In genomic region chr1:183087001-183087400, GRCh38 we compare ENCODE assay signal across 14 cellular contexts.
"Had no signal": no experiment of that assay in that cellular context is flagged by ENCODE, and none has a peak within 500 bp of the region (broad histone marks: within the 10 kb centered on the region; RNA-seq: fewer than 3 reads in every experiment).

No MANE protein-coding gene starts in this region.

- H3K9me3 ChIP-seq: left ventricle myocardium inferior, pancreas, sigmoid colon, thyroid gland, uterus had no signal

- DNase-seq: activated CD4-positive, alpha-beta T cell treated with anti-CD3 and anti-CD28 coated beads for 1 hour; activated CD4-positive, alpha-beta T cell treated with anti-CD3 and anti-CD28 coated beads, Interleukin-2, amount 50 U/mL, for 48 hours; activated naive CD4-positive, alpha-beta T cell treated with anti-CD3 and anti-CD28 coated beads, Interleukin-2, amount 10 ng/mL, durations not matched to agents 7 days and 5 days; dorsolateral prefrontal cortex; endodermal cell; hippocampal formation; left ventricle myocardium inferior; naive thymus-derived CD8-positive, alpha-beta T cell; pancreas; sigmoid colon; stimulated activated CD4-positive, alpha-beta T cell treated with anti-CD3 and anti-CD28 coated beads, Interleukin-12 subunit alpha, Interleukin-12 subunit beta, amount 100 ng/mL, for 4 hours; stimulated activated CD4-positive, alpha-beta T cell treated with anti-CD3 and anti-CD28 coated beads, Interleukin-2, amount 100 ng/mL, for 24 hours; thyroid gland; uterus had no signal

- H3K27me3 ChIP-seq: dorsolateral prefrontal cortex, pancreas, sigmoid colon, thyroid gland, uterus had no signal

- ATAC-seq: naive thymus-derived CD8-positive, alpha-beta T cell had no signal

- H3K27ac ChIP-seq: dorsolateral prefrontal cortex, left ventricle myocardium inferior, pancreas, thyroid gland, uterus had no signal

- H3K4me3 ChIP-seq: dorsolateral prefrontal cortex, left ventricle myocardium inferior, pancreas, sigmoid colon, thyroid gland, uterus had no signal

- H3K36me3 ChIP-seq: left ventricle myocardium inferior, pancreas, sigmoid colon, thyroid gland, uterus had no signal
